Comparison of ENCODE assay signal across 26 cellular contexts in genomic region chr6:158496700-158497099, GRCh38.
DNase-seq lines count a peak whose midpoint lies in the region; ATAC-seq and TF ChIP-seq lines count a peak whose summit lies in the region.
"Had no signal": no experiment of that assay in that cellular context is flagged by ENCODE, and none has a peak within 500 bp of the region (broad histone marks: within the 10 kb centered on the region; RNA-seq: fewer than 3 reads in every experiment).

No MANE protein-coding gene starts in this region.

- H3K27ac Mint-ChIP-seq in effector memory CD8-positive, alpha-beta T cell, result no peak overlapping the region
- H3K27ac Mint-ChIP-seq: activated CD8-positive, alpha-beta T cell treated with anti-CD3 and anti-CD28 coated beads for 36 hours; activated naive CD8-positive, alpha-beta T cell treated with anti-CD3 and anti-CD28 coated beads, Interleukin-2, amount 50 U/mL, for 24 hours; nephron; type B pancreatic cell had no signal

- no peaks in the 10 kb centered on the region for H3K27me3 Mint-ChIP-seq in effector memory CD8-positive, alpha-beta T cell
- H3K27me3 Mint-ChIP-seq: activated CD8-positive, alpha-beta T cell treated with anti-CD3 and anti-CD28 coated beads for 36 hours; activated naive CD8-positive, alpha-beta T cell treated with anti-CD3 and anti-CD28 coated beads, Interleukin-2, amount 50 U/mL, for 24 hours; type B pancreatic cell had no signal

- no peak overlapping the region for H3K4me3 Mint-ChIP-seq in effector memory CD8-positive, alpha-beta T cell
- H3K4me3 Mint-ChIP-seq: activated CD8-positive, alpha-beta T cell treated with anti-CD3 and anti-CD28 coated beads for 36 hours; activated naive CD8-positive, alpha-beta T cell treated with anti-CD3 and anti-CD28 coated beads, Interleukin-2, amount 50 U/mL, for 24 hours; nephron; type B pancreatic cell had no signal

- H3K27ac ChIP-seq in VCaP (no peak overlapping the region), thyroid gland (no peak overlapping the region)
- H3K27ac ChIP-seq: BLaER1 treated with 17β-estradiol and CSF1 and Interleukin-3, amounts not matched to agents 10 nM and 100 nM; foreskin keratinocyte; parathyroid adenoma; RWPE1 had no signal

- H3K4me1 ChIP-seq in thyroid gland, result peaks cover 0 to 15% of the 10 kb centered on the region in 2 donors
- H3K4me1 ChIP-seq: BLaER1 treated with 17β-estradiol and CSF1 and Interleukin-3, amounts not matched to agents 10 nM and 100 nM; parathyroid adenoma had no signal

- peaks cover 0 to 2% of the 10 kb centered on the region in 2 donors for H3K4me1 Mint-ChIP-seq in effector memory CD8-positive, alpha-beta T cell (ENCODE audit: low read depth in 2 of 2)
- H3K4me1 Mint-ChIP-seq: activated naive CD8-positive, alpha-beta T cell treated with anti-CD3 and anti-CD28 coated beads, Interleukin-2, amount 50 U/mL, for 24 hours had no signal

- H3K4me3 ChIP-seq in thyroid gland (replicated peaks in 1 of 3), result no peak overlapping the region
- H3K4me3 ChIP-seq: BLaER1 treated with 17β-estradiol and CSF1 and Interleukin-3, amounts not matched to agents 10 nM and 100 nM had no signal

- no peaks in the 10 kb centered on the region for H3K9me3 ChIP-seq in thyroid gland
- H3K9me3 ChIP-seq: BLaER1 treated with 17β-estradiol and CSF1 and Interleukin-3, amounts not matched to agents 10 nM and 100 nM had no signal

- 87 to 97% methylated on average over 3 of the region's 3 CpGs for WGBS in thyroid gland, 2 donors

- H3K36me3 Mint-ChIP-seq in effector memory CD8-positive, alpha-beta T cell (ENCODE audit: insufficient read depth), result peaks cover 9% of the 10 kb centered on the region

- no peaks in the 10 kb centered on the region for H3K27me3 ChIP-seq in thyroid gland
- H3K27me3 ChIP-seq: BLaER1 treated with 17β-estradiol and CSF1 and Interleukin-3, amounts not matched to agents 10 nM and 100 nM; foreskin keratinocyte had no signal

- H3K9me3 Mint-ChIP-seq in effector memory CD8-positive, alpha-beta T cell, result no peaks in the 10 kb centered on the region
- H3K9me3 Mint-ChIP-seq: activated CD8-positive, alpha-beta T cell treated with anti-CD3 and anti-CD28 coated beads for 36 hours; activated naive CD8-positive, alpha-beta T cell treated with anti-CD3 and anti-CD28 coated beads, Interleukin-2, amount 50 U/mL, for 24 hours; nephron; type B pancreatic cell had no signal

- ATAC-seq in GM18502 (IDR thresholded peaks at IDR 0.05; ENCODE audit: poor library complexity, unreplicated experiment), result no peak
- no peak for ATAC-seq in effector memory CD8-positive, alpha-beta T cell (replicated peaks)
- ATAC-seq: activated CD8-positive, alpha-beta T cell treated with anti-CD3 and anti-CD28 coated beads for 36 hours; activated naive CD8-positive, alpha-beta T cell treated with anti-CD3 and anti-CD28 coated beads, Interleukin-2, amount 50 U/mL, for 24 hours; foreskin keratinocyte; sciatic nerve had no signal

- intact Hi-C loops in thyroid gland (cut with DNase I), result no loop called here

- TF ChIP-seq CTCF in VCaP (conservative IDR thresholded peaks at IDR 0.05), result peak; percentile 35
- TF ChIP-seq CTCF in thyroid gland (IDR thresholded peaks at IDR 0.05), result no peak

- TF ChIP-seq POLR2A in thyroid gland (IDR thresholded peaks at IDR 0.05), result no peak

- DNase-seq in NCI-H82 (lab: John Stamatoyannopoulos, UW) (peak; percentile 33), NCI-H82 treated with DMSO at 0.1 percent for 48 hours (lab: John Stamatoyannopoulos, UW; ENCODE audit: unreplicated experiment) (no peak), HT-29 (ENCODE audit: low spot score) (peak; percentile 13), thyroid gland (peak; percentile 53 to 63), foreskin melanocyte (no peak)
- no peak for DNase-seq in effector memory CD8-positive, alpha-beta T cell
- DNase-seq: ACHN; activated CD8-positive, alpha-beta T cell treated with anti-CD3 and anti-CD28 coated beads for 36 hours; activated gamma-delta T cell; activated naive CD8-positive, alpha-beta T cell treated with anti-CD3 and anti-CD28 coated beads, Interleukin-2, amount 50 U/mL, for 24 hours; activated T-cell treated with anti-CD3 and anti-CD28 coated beads for 4 hours; Calu3; cerebellar nuclear complex; foreskin keratinocyte; hypothalamus; KG1; NCI-H1930; stimulated activated CD4-positive, alpha-beta T cell treated with anti-CD3 and anti-CD28 coated beads, Interleukin-15, amount 100 ng/mL, for 24 hours had no signal

- peaks cover 6 to 10% of the 10 kb centered on the region in 2 donors for H3K36me3 ChIP-seq in thyroid gland

Comparison
In these comparisons a context has a peak if more than half of its experiments do, and no peak if none do; other contexts are left out.
1. DNase-seq: peak in NCI-H82 (single experiment), HT-29 (single experiment) and thyroid gland (2 of 2); none in NCI-H82 treated with DMSO at 0.1 percent for 48 hours (single experiment), foreskin melanocyte (single experiment) and effector memory CD8-positive, alpha-beta T cell (0 of 3).